15 cellular contexts compared by ENCODE assay signal in the genomic region with DNA sequence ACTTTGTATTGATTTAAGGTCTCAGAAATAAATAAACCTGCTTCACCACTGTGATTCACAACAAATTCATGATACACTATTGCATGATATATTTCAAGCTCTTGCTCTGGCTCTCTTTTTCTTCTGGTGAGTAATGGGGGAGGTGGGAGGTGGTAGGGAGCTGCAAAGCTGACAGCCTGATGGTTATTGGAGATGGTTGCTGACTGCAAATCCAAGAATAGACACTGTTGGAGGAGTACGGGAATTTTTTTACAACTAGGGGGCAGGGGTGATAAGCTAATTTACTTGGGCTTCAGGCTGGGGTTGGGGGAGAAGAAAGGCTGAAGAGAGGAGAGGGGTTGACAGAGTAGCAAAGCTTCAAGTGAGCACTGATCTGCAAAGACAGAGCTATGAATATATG.
DNase-seq lines count a peak whose midpoint lies in the region; TF ChIP-seq lines count a peak whose summit lies in the region.
"Had no signal": no experiment of that assay in that cellular context is flagged by ENCODE, and none has a peak within 500 bp of the region (broad histone marks: within the 10 kb centered on the region; RNA-seq: fewer than 3 reads in every experiment).

No MANE protein-coding gene starts in this region.

- H3K4me1 Mint-ChIP-seq in neural crest cell = peaks cover 46% of the 10 kb centered on the region
- H3K4me1 Mint-ChIP-seq: CD8-positive, alpha-beta memory T cell had no signal

- DNase-seq in cardiac muscle cell (ENCODE audit: low read depth in 1 of 2, low spot score in 1 of 2) (peak in 1 of 2 donors; percentile 66), left ventricle myocardium inferior (no peak), islet precursor cell (peak; percentile 25), neural crest cell (ENCODE audit: low read depth, low spot score) (no peak), cerebellum (ENCODE audit: low spot score) (no peak), SHP77 (lab: John Stamatoyannopoulos, UW) (no peak)
- no peak for DNase-seq in central memory CD4-positive, alpha-beta T cell
- no peak for DNase-seq in activated effector memory CD4-positive, alpha-beta T cell treated with Interleukin-2 at 50 U/mL for 16 hours
- DNase-seq: CD8-positive, alpha-beta memory T cell; DMS53; GF-D8; GM23248 had no signal

- peaks cover 51% of the 10 kb centered on the region for H3K4me1 ChIP-seq in cardiac muscle cell (ENCODE audit: low read depth)
- H3K4me1 ChIP-seq in left ventricle myocardium inferior = no peaks in the 10 kb centered on the region
- H3K4me1 ChIP-seq: BLaER1 had no signal

- H3K36me3 ChIP-seq in cardiac muscle cell (no peaks in the 10 kb centered on the region), left ventricle myocardium inferior (no peaks in the 10 kb centered on the region)

- no peaks in the 10 kb centered on the region for H3K9me3 Mint-ChIP-seq in neural crest cell
- H3K9me3 Mint-ChIP-seq: CD8-positive, alpha-beta memory T cell had no signal

- H3K27ac Mint-ChIP-seq in neural crest cell (ENCODE audit: unreplicated experiment) = peak overlapping the region; percentile 79

- intact Hi-C loops in left ventricle myocardium inferior (cut with micrococcal nuclease) = no loop called here

- H3K9me3 ChIP-seq in cardiac muscle cell (ENCODE audit: low read depth) (no peaks in the 10 kb centered on the region), left ventricle myocardium inferior (replicated peaks) (no peaks in the 10 kb centered on the region)
- H3K9me3 ChIP-seq: BLaER1 had no signal

- no peak overlapping the region for H3K4me3 Mint-ChIP-seq in neural crest cell
- H3K4me3 Mint-ChIP-seq: CD8-positive, alpha-beta memory T cell had no signal

- H3K27ac ChIP-seq in cardiac muscle cell (peak overlapping the region; percentile 81), left ventricle myocardium inferior (replicated peaks) (no peak overlapping the region)
- H3K27ac ChIP-seq: 22Rv1, BLaER1, GM23248, HL-60 had no signal

- TF ChIP-seq CTCF in cardiac muscle cell (IDR thresholded peaks at IDR 0.05; ENCODE audit: low read depth, low read length) = no peak
- TF ChIP-seq CTCF in left ventricle myocardium inferior (IDR thresholded peaks at IDR 0.05; ENCODE audit: borderline replicate concordance) = no peak
- TF ChIP-seq CTCF in neural crest cell (conservative IDR thresholded peaks at IDR 0.05) = no peak

- H3K4me3 ChIP-seq in cardiac muscle cell (no peak overlapping the region), left ventricle myocardium inferior (no peak overlapping the region)
- H3K4me3 ChIP-seq: BLaER1, GM23248 had no signal

- no peaks in the 10 kb centered on the region for H3K27me3 Mint-ChIP-seq in neural crest cell (ENCODE audit: low read depth)
- H3K27me3 Mint-ChIP-seq: CD8-positive, alpha-beta memory T cell had no signal

- no peaks in the 10 kb centered on the region for H3K27me3 ChIP-seq in cardiac muscle cell
- no peaks in the 10 kb centered on the region for H3K27me3 ChIP-seq in left ventricle myocardium inferior (ENCODE audit: low read depth)
- H3K27me3 ChIP-seq: BLaER1 had no signal

- peaks cover 23% of the 10 kb centered on the region for H3K36me3 Mint-ChIP-seq in neural crest cell (ENCODE audit: low read depth)
